1 cellular context compared by ENCODE assay signal in genomic region chr2:8119782-8120551, GRCh38.
A peak's percentile ranks its signal among the peaks of the same experiment; 100 is the strongest.
TF ChIP-seq lines count a peak whose summit lies in the region.

No MANE protein-coding gene starts in this region.

TF ChIP-seq in GM12878, 131 proteins besides CTCF, POLR2A, EP300 and RAD21 (continued from another document):
- TF ChIP-seq ZNF592 (IDR thresholded peaks at IDR 0.05) = no peak
- no peak for TF ChIP-seq ZBTB11 (CRISPR knock-in tag; IDR thresholded peaks at IDR 0.05)
- TF ChIP-seq KDM1A (IDR thresholded peaks at IDR 0.05; ENCODE audit: borderline replicate concordance) = no peak
- TF ChIP-seq MLLT1 (IDR thresholded peaks at IDR 0.05) = no peak
- TF ChIP-seq IKZF1 (conservative IDR thresholded peaks at IDR 0.05) = no peak
- TF ChIP-seq RELA (IDR thresholded peaks at IDR 0.05; ENCODE audit: borderline replicate concordance, partially characterized antibody) = no peak
- TF ChIP-seq IRF4 (IDR thresholded peaks at IDR 0.05; ENCODE audit: low read depth, low read length) = no peak
- TF ChIP-seq SMAD1 (IDR thresholded peaks at IDR 0.05; ENCODE audit: low read depth, partially characterized antibody) = no peak
- TF ChIP-seq NBN (IDR thresholded peaks at IDR 0.05) = no peak
- TF ChIP-seq RELB (IDR thresholded peaks at IDR 0.05; ENCODE audit: low read depth) = 0 out of 2 replicates have a peak, but pooled peaks have one; percentile 30
- no peak for TF ChIP-seq FOS (IDR thresholded peaks at IDR 0.05; ENCODE audit: borderline replicate concordance, extremely low read depth, insufficient read length)
- TF ChIP-seq BACH1 (IDR thresholded peaks at IDR 0.05; ENCODE audit: borderline replicate concordance) = no peak
- no peak for TF ChIP-seq SREBF1 (IDR thresholded peaks at IDR 0.05; ENCODE audit: low read length)
- no peak for TF ChIP-seq E4F1 (IDR thresholded peaks at IDR 0.05; ENCODE audit: borderline replicate concordance, partially characterized antibody)
- TF ChIP-seq IRF5 (IDR thresholded peaks at IDR 0.05; ENCODE audit: borderline replicate concordance) = no peak
- peak; percentile 41 for TF ChIP-seq MEF2B (IDR thresholded peaks at IDR 0.05; ENCODE audit: partially characterized antibody, poor library complexity, severe bottlenecking)
- no peak for TF ChIP-seq WRNIP1 (IDR thresholded peaks at IDR 0.05; ENCODE audit: borderline replicate concordance, low read depth, low read length)
- TF ChIP-seq PAX5 (IDR thresholded peaks at IDR 0.05; ENCODE audit: borderline replicate concordance, low read depth, low read length) = no peak
- no peak for TF ChIP-seq MTA3 (IDR thresholded peaks at IDR 0.05; ENCODE audit: borderline replicate concordance, low read length)
TF ChIP-seq in GM12878: peak in this region for 3.
